ENCODE assay signal across 25 cellular contexts in the genomic region with DNA sequence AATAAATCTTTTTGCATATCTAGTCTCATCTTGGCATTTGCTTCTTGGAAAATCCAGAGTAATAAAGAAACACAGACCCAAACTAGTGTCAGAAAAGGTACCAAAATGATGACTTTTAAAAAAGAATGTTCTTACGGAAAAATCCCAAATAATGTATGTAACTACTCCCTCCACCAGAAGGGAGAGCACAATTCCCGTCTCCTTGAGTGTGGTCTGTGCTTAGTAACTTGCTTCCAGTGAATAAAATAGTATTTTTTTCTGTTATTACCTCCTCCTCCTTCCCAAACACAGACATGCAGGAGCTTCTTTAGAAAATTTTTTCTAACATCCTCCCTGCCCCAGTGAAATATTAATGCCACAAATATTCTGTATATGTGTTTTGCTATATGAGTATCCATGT.
"Had no signal": no experiment of that assay in that cellular context is flagged by ENCODE, and none has a peak within 500 bp of the region (broad histone marks: within the 10 kb centered on the region; RNA-seq: fewer than 3 reads in every experiment).

No MANE protein-coding gene starts in this region.

- H3K27ac ChIP-seq: body of pancreas, foreskin keratinocyte, left lung, tibial nerve, WERI-Rb-1 had no signal

- H3K36me3 ChIP-seq: left lung, tibial nerve, WERI-Rb-1 had no signal

- H3K36me3 Mint-ChIP-seq: activated CD4-positive, alpha-beta memory T cell treated with anti-CD3 and anti-CD28 coated beads for 36 hours; activated naive CD8-positive, alpha-beta T cell treated with anti-CD3 and anti-CD28 coated beads, Interleukin-2, amount 10 ng/mL, durations not matched to agents 7 days and 5 days had no signal

- H3K27ac Mint-ChIP-seq: activated CD4-positive, alpha-beta memory T cell treated with anti-CD3 and anti-CD28 coated beads for 36 hours; activated CD4-positive, alpha-beta T cell treated with anti-CD3 and anti-CD28 coated beads for 36 hours; activated naive CD8-positive, alpha-beta T cell treated with anti-CD3 and anti-CD28 coated beads, Interleukin-2, amount 10 ng/mL, durations not matched to agents 7 days and 5 days; activated T-helper 2 cell treated with anti-CD3 and anti-CD28 coated beads, Interferon-gamma antibody, Interleukin-2, Interleukin-4, amounts not matched to agents 10 μg/mL and 5 μg/mL and 100 μg/mL, durations not matched to agents 14 hours and 24 hours and 36 hours; progenitor cell of endocrine pancreas had no signal

- H3K4me1 ChIP-seq: body of pancreas, foreskin keratinocyte, left lung, tibial nerve had no signal

- H3K4me1 Mint-ChIP-seq: activated CD4-positive, alpha-beta T cell treated with anti-CD3 and anti-CD28 coated beads for 36 hours; activated naive CD8-positive, alpha-beta T cell treated with anti-CD3 and anti-CD28 coated beads, Interleukin-2, amount 10 ng/mL, durations not matched to agents 7 days and 5 days had no signal

- DNase-seq: activated CD4-positive, alpha-beta memory T cell treated with anti-CD3 and anti-CD28 coated beads for 36 hours; activated CD4-positive, alpha-beta T cell treated with anti-CD3 and anti-CD28 coated beads for 36 hours; activated naive CD4-positive, alpha-beta T cell treated with Interleukin-2 at 50 U/mL for 16 hours; activated naive CD8-positive, alpha-beta T cell treated with anti-CD3 and anti-CD28 coated beads, Interleukin-2, amount 10 ng/mL, durations not matched to agents 7 days and 5 days; activated T-cell treated with anti-CD3 and anti-CD28 coated beads for 4 hours; amygdala; body of pancreas; central memory CD4-positive, alpha-beta T cell; cortex of kidney; foreskin keratinocyte; kidney; left lung; midbrain; nucleus accumbens; stimulated activated CD4-positive, alpha-beta T cell treated with anti-CD3 and anti-CD28 coated beads, Interleukin-12 subunit alpha, Interleukin-12 subunit beta, amount 100 ng/mL, for 4 hours; stimulated activated CD4-positive, alpha-beta T cell treated with anti-CD3 and anti-CD28 coated beads, Interleukin-1b, Interleukin-23, amount 100 ng/mL, for 48 hours; stimulated activated CD8-positive, alpha-beta memory T cell treated with anti-CD3 and anti-CD28 coated beads, Interleukin-4, amount 100 ng/mL, for 48 hours; stimulated activated naive CD4-positive, alpha-beta T cell; SW 1271; T-helper 2 cell; WERI-Rb-1 had no signal

- H3K27me3 Mint-ChIP-seq: activated CD4-positive, alpha-beta memory T cell treated with anti-CD3 and anti-CD28 coated beads for 36 hours; activated CD4-positive, alpha-beta T cell treated with anti-CD3 and anti-CD28 coated beads for 36 hours; activated naive CD8-positive, alpha-beta T cell treated with anti-CD3 and anti-CD28 coated beads, Interleukin-2, amount 10 ng/mL, durations not matched to agents 7 days and 5 days; progenitor cell of endocrine pancreas had no signal

- H3K9me3 Mint-ChIP-seq: activated T-helper 2 cell treated with anti-CD3 and anti-CD28 coated beads, Interferon-gamma antibody, Interleukin-2, Interleukin-4, amounts not matched to agents 10 μg/mL and 5 μg/mL and 100 μg/mL, durations not matched to agents 14 hours and 24 hours and 36 hours had no signal

- H3K4me3 ChIP-seq: body of pancreas, left lung, tibial nerve had no signal

- H3K4me3 Mint-ChIP-seq: activated CD4-positive, alpha-beta memory T cell treated with anti-CD3 and anti-CD28 coated beads for 36 hours; activated CD4-positive, alpha-beta T cell treated with anti-CD3 and anti-CD28 coated beads for 36 hours; activated naive CD8-positive, alpha-beta T cell treated with anti-CD3 and anti-CD28 coated beads, Interleukin-2, amount 10 ng/mL, durations not matched to agents 7 days and 5 days; nephron had no signal

- H3K27me3 ChIP-seq: body of pancreas, foreskin keratinocyte, left lung, tibial nerve had no signal

- H3K9me3 ChIP-seq: body of pancreas, left lung had no signal
